Comparison of ENCODE assay signal across 14 cellular contexts in the genomic region with DNA sequence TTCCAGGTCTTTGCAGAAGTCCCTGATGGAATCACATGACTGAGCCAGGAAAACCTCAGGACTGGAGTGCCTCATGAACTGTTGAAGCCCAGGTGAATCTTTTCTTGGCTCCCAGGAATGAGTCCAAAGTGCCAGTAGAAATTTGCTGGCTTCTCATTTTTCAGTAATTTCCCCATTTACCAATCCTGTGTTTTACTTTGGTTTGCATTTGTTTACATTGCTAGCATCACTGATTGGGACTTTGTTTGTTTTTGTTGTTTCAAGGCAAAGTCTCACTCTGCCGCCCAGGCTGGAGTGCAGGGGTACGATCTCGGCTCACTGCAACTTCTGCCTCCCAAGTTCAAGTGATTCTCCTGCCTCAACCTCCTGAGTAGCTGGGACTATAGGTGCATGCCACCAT. TPM values are rescaled to one million over a fixed set of nuclear protein-coding genes. Genes with fewer than 3 reads are reported as not detected.
DNase-seq lines count a peak whose midpoint lies in the region; ATAC-seq and TF ChIP-seq lines count a peak whose summit lies in the region.
"Had no signal": no experiment of that assay in that cellular context is flagged by ENCODE, and none has a peak within 500 bp of the region (broad histone marks: within the 10 kb centered on the region; RNA-seq: fewer than 3 reads in every experiment).

No MANE protein-coding gene starts in this region.

- no peak for ATAC-seq in activated B cell treated with CpG ODN at 0.5 μM for 24 hours (ENCODE audit: low read depth)
- ATAC-seq in left lobe of liver = peak; percentile 15
- no peak for ATAC-seq in stimulated activated effector memory CD8-positive, alpha-beta T cell treated with anti-CD3 and anti-CD28 coated beads, Interleukin-12 subunit alpha, Interleukin-12 subunit beta, amount 100 ng/mL, for 72 hours
- no peak for ATAC-seq in GM18517 (IDR thresholded peaks at IDR 0.05; ENCODE audit: unreplicated experiment)
- ATAC-seq: K562, PC-3 had no signal

- no peak for DNase-seq in activated naive CD8-positive, alpha-beta T cell treated with anti-CD3 and anti-CD28 coated beads for 36 hours
- DNase-seq in activated B cell treated with CpG ODN at 0.5 μM for 24 hours (no peak), left lobe of liver (ENCODE audit: low spot score) (no peak)
- no peak for DNase-seq in stimulated activated effector memory CD8-positive, alpha-beta T cell treated with anti-CD3 and anti-CD28 coated beads, Interleukin-12 subunit alpha, Interleukin-12 subunit beta, amount 100 ng/mL, for 72 hours (ENCODE audit: low spot score in 2 of 2)
- no peak for DNase-seq in stimulated activated CD4-positive, alpha-beta T cell treated with anti-CD3 and anti-CD28 coated beads, Interleukin-2, amount 100 ng/mL, for 48 hours
- DNase-seq: BE2C, HFFc6, NCI-H1048, NCI-H69, PC-3 had no signal

- peaks cover 2% of the 10 kb centered on the region for H3K27me3 Mint-ChIP-seq in activated naive CD8-positive, alpha-beta T cell
- H3K27me3 Mint-ChIP-seq in activated naive CD8-positive, alpha-beta T cell treated with anti-CD3 and anti-CD28 coated beads for 36 hours = peaks cover 12% of the 10 kb centered on the region
- peaks cover 3% of the 10 kb centered on the region for H3K27me3 Mint-ChIP-seq in activated B cell treated with CpG ODN at 0.5 μM for 24 hours

- peaks cover 12% of the 10 kb centered on the region for H3K36me3 Mint-ChIP-seq in activated naive CD8-positive, alpha-beta T cell
- H3K36me3 Mint-ChIP-seq in activated naive CD8-positive, alpha-beta T cell treated with anti-CD3 and anti-CD28 coated beads for 36 hours = peaks cover 27% of the 10 kb centered on the region
- peaks cover 24% of the 10 kb centered on the region for H3K36me3 Mint-ChIP-seq in activated B cell treated with CpG ODN at 0.5 μM for 24 hours (ENCODE audit: low read depth)
- H3K36me3 Mint-ChIP-seq in stimulated activated effector memory CD8-positive, alpha-beta T cell treated with anti-CD3 and anti-CD28 coated beads, Interleukin-12 subunit alpha, Interleukin-12 subunit beta, amount 100 ng/mL, for 72 hours = no peaks in the 10 kb centered on the region

- H3K4me3 Mint-ChIP-seq in activated naive CD8-positive, alpha-beta T cell = peak overlapping the region; percentile 92
- no peak overlapping the region for H3K4me3 Mint-ChIP-seq in activated naive CD8-positive, alpha-beta T cell treated with anti-CD3 and anti-CD28 coated beads for 36 hours
- peak overlapping the region; percentile 85 for H3K4me3 Mint-ChIP-seq in activated B cell treated with CpG ODN at 0.5 μM for 24 hours
- peak overlapping the region; percentile 89 for H3K4me3 Mint-ChIP-seq in stimulated activated effector memory CD8-positive, alpha-beta T cell treated with anti-CD3 and anti-CD28 coated beads, Interleukin-12 subunit alpha, Interleukin-12 subunit beta, amount 100 ng/mL, for 72 hours
- H3K4me3 Mint-ChIP-seq: HFFc6 had no signal

- H3K27ac Mint-ChIP-seq in activated naive CD8-positive, alpha-beta T cell = no peak overlapping the region
- H3K27ac Mint-ChIP-seq in activated naive CD8-positive, alpha-beta T cell treated with anti-CD3 and anti-CD28 coated beads for 36 hours = no peak overlapping the region
- H3K27ac Mint-ChIP-seq in activated B cell treated with CpG ODN at 0.5 μM for 24 hours = no peak overlapping the region
- no peak overlapping the region for H3K27ac Mint-ChIP-seq in stimulated activated effector memory CD8-positive, alpha-beta T cell treated with anti-CD3 and anti-CD28 coated beads, Interleukin-12 subunit alpha, Interleukin-12 subunit beta, amount 100 ng/mL, for 72 hours
- H3K27ac Mint-ChIP-seq: HFFc6 had no signal

- intact Hi-C loops in activated B cell treated with CpG ODN at 0.5 μM for 24 hours (cut with micrococcal nuclease) = loop anchor here (5.0 to 10.0 kb wide), 3 partner anchors 114 to 884 kb away; partner anchors contain the start of genes INTS15 and MIOS

- no peak for TF ChIP-seq CTCF in activated B cell treated with CpG ODN at 0.5 μM for 24 hours (IDR thresholded peaks at IDR 0.05)

- POLR2A ChIA-PET in activated B cell treated with CpG ODN at 0.5 μM for 24 hours (lab: Charles Lee) = interaction anchor here (0.9 kb wide), 1 partner anchor 16 kb away, joined by 5 read pairs; no protein-coding TSS in a partner anchor

- peaks cover 23% of the 10 kb centered on the region for H3K4me1 Mint-ChIP-seq in activated naive CD8-positive, alpha-beta T cell (ENCODE audit: low read depth)
- H3K4me1 Mint-ChIP-seq in activated naive CD8-positive, alpha-beta T cell treated with anti-CD3 and anti-CD28 coated beads for 36 hours = peaks cover 21% of the 10 kb centered on the region
- H3K4me1 Mint-ChIP-seq in activated B cell treated with CpG ODN at 0.5 μM for 24 hours = peaks cover 30% of the 10 kb centered on the region
- H3K4me1 Mint-ChIP-seq in stimulated activated effector memory CD8-positive, alpha-beta T cell treated with anti-CD3 and anti-CD28 coated beads, Interleukin-12 subunit alpha, Interleukin-12 subunit beta, amount 100 ng/mL, for 72 hours = peaks cover 24% of the 10 kb centered on the region

- H3K9me3 Mint-ChIP-seq in activated naive CD8-positive, alpha-beta T cell (ENCODE audit: low read depth) = peaks cover 3% of the 10 kb centered on the region
- peaks cover 16% of the 10 kb centered on the region for H3K9me3 Mint-ChIP-seq in activated naive CD8-positive, alpha-beta T cell treated with anti-CD3 and anti-CD28 coated beads for 36 hours
- H3K9me3 Mint-ChIP-seq in activated B cell treated with CpG ODN at 0.5 μM for 24 hours = no peaks in the 10 kb centered on the region
- peaks cover 8% of the 10 kb centered on the region for H3K9me3 Mint-ChIP-seq in stimulated activated effector memory CD8-positive, alpha-beta T cell treated with anti-CD3 and anti-CD28 coated beads, Interleukin-12 subunit alpha, Interleukin-12 subunit beta, amount 100 ng/mL, for 72 hours

- CTCF ChIA-PET in activated B cell treated with CpG ODN at 0.5 μM for 24 hours (lab: Charles Lee) = no interaction called here

RNA-seq across cellular contexts. Expression of gene ZNF12, which starts 1.6 kb away (rescaled TPM):
- 10 to 100 TPM; 17.2 to 18.2 TPM for total RNA-seq in activated naive CD8-positive, alpha-beta T cell treated with anti-CD3 and anti-CD28 coated beads for 36 hours
- total RNA-seq in activated B cell treated with CpG ODN at 0.5 μM for 24 hours (31.3 and 35.6 TPM in 2 replicates), left lobe of liver (12.8 TPM)

RNA-seq across cellular contexts. Expression of gene RSPH10B2, which starts 45.6 kb away (rescaled TPM):
- under 1 TPM in 1 of 2 experiments, not detected in 1; 0.32 TPM for total RNA-seq in activated naive CD8-positive, alpha-beta T cell treated with anti-CD3 and anti-CD28 coated beads for 36 hours
- total RNA-seq in activated B cell treated with CpG ODN at 0.5 μM for 24 hours (0.37 and 1.1 TPM in 2 replicates), left lobe of liver (not detected)
- total RNA-seq: HFFc6, M059J had no signal
